In genomic region chr12:132443091-132443490, GRCh38 we compare ENCODE assay signal across 19 cellular contexts. TPM values are rescaled to one million over a fixed set of nuclear protein-coding genes. Genes with fewer than 3 reads are reported as not detected.
DNase-seq lines count a peak whose midpoint lies in the region; ATAC-seq and TF ChIP-seq lines count a peak whose summit lies in the region.
"Had no signal": no experiment of that assay in that cellular context is flagged by ENCODE, and none has a peak within 500 bp of the region (broad histone marks: within the 10 kb centered on the region; RNA-seq: fewer than 3 reads in every experiment).

No MANE protein-coding gene starts in this region.

- DNase-seq in activated CD4-positive, alpha-beta T cell treated with anti-CD3 and anti-CD28 coated beads, Interleukin-2, amount 10 ng/mL, durations not matched to agents 7 days and 5 days, result no peak
- no peak for DNase-seq in activated CD4-positive, alpha-beta T cell treated with anti-CD3 and anti-CD28 coated beads, Interleukin-2, amount 50 U/mL, for 1 hour
- DNase-seq in T-cell, result no peak
- DNase-seq in central memory CD8-positive, alpha-beta T cell (ENCODE audit: low spot score in 2 of 2), result no peak
- no peak for DNase-seq in progenitor cell of endocrine pancreas (ENCODE audit: low spot score, unreplicated experiment)
- DNase-seq in GM13976 (ENCODE audit: low spot score), result no peak
- no peak for DNase-seq in activated effector memory CD4-positive, alpha-beta T cell treated with Interleukin-2 at 50 U/mL for 16 hours
- DNase-seq: activated T-cell treated with anti-CD3 and anti-CD28 coated beads for 4 hours, heart right ventricle, midbrain, occipital lobe, retina, RPMI8226, SK-N-SH, substantia nigra, uterus had no signal

- H3K4me1 Mint-ChIP-seq in activated CD4-positive, alpha-beta T cell treated with anti-CD3 and anti-CD28 coated beads, Interleukin-2, amount 10 ng/mL, durations not matched to agents 7 days and 5 days, result peaks cover 60% of the 10 kb centered on the region
- H3K4me1 Mint-ChIP-seq in T-cell (peaks cover 62 to 66% (median 63%) of the 10 kb centered on the region in 3 donors), progenitor cell of endocrine pancreas (ENCODE audit: low read depth) (peaks cover 10% of the 10 kb centered on the region)
- H3K4me1 Mint-ChIP-seq in central memory CD8-positive, alpha-beta T cell, result peaks cover 30% of the 10 kb centered on the region

- POLR2A ChIA-PET in activated CD4-positive, alpha-beta T cell treated with anti-CD3 and anti-CD28 coated beads, Interleukin-2, amount 10 ng/mL, durations not matched to agents 7 days and 5 days (lab: Charles Lee), result no interaction called here
- POLR2A ChIA-PET in T-cell (lab: Charles Lee), result no interaction called here

- no peaks in the 10 kb centered on the region for H3K9me3 Mint-ChIP-seq in activated CD4-positive, alpha-beta T cell treated with anti-CD3 and anti-CD28 coated beads, Interleukin-2, amount 10 ng/mL, durations not matched to agents 7 days and 5 days
- no peaks in the 10 kb centered on the region for H3K9me3 Mint-ChIP-seq in T-cell
- no peaks in the 10 kb centered on the region for H3K9me3 Mint-ChIP-seq in central memory CD8-positive, alpha-beta T cell
- H3K9me3 Mint-ChIP-seq in progenitor cell of endocrine pancreas (ENCODE audit: low read depth), result peaks cover 3% of the 10 kb centered on the region

- TF ChIP-seq CTCF in progenitor cell of endocrine pancreas (IDR thresholded peaks at IDR 0.05; ENCODE audit: unreplicated experiment), result no peak
- no peak for TF ChIP-seq CTCF in GM13976 (IDR thresholded peaks at IDR 0.05; ENCODE audit: borderline replicate concordance, control extremely low read depth, extremely low read depth, insufficient read depth, missing control alignments)

- in situ Hi-C loops in GM13976 (cut with MboI; ENCODE audit: low sequenced_read_pairs, unreplicated experiment), result no loop called here

- CTCF ChIA-PET in activated CD4-positive, alpha-beta T cell treated with anti-CD3 and anti-CD28 coated beads, Interleukin-2, amount 10 ng/mL, durations not matched to agents 7 days and 5 days (lab: Charles Lee), result interaction anchor here (1.2 kb wide), 1 partner anchor 64 kb away, joined by 3 read pairs; no protein-coding TSS in a partner anchor
- CTCF ChIA-PET in T-cell (lab: Charles Lee), result interaction anchor here in 1 of 2 donors (0.7 kb wide), 1 partner anchor 79 kb away, joined by 3 read pairs; no protein-coding TSS in a partner anchor

- H3K27ac Mint-ChIP-seq in activated CD4-positive, alpha-beta T cell treated with anti-CD3 and anti-CD28 coated beads, Interleukin-2, amount 10 ng/mL, durations not matched to agents 7 days and 5 days, result peak overlapping the region; percentile 99
- H3K27ac Mint-ChIP-seq in T-cell (peak overlapping the region; percentile 100), progenitor cell of endocrine pancreas (peak overlapping the region; percentile 33)
- peak overlapping the region; percentile 89 for H3K27ac Mint-ChIP-seq in central memory CD8-positive, alpha-beta T cell (ENCODE audit: low read depth)

- H3K4me3 Mint-ChIP-seq in activated CD4-positive, alpha-beta T cell treated with anti-CD3 and anti-CD28 coated beads, Interleukin-2, amount 10 ng/mL, durations not matched to agents 7 days and 5 days, result no peak overlapping the region
- H3K4me3 Mint-ChIP-seq in T-cell, result peak overlapping the region in 1 of 3 donors; percentile 33
- no peak overlapping the region for H3K4me3 Mint-ChIP-seq in central memory CD8-positive, alpha-beta T cell
- H3K4me3 Mint-ChIP-seq in progenitor cell of endocrine pancreas (ENCODE audit: low read depth), result no peak overlapping the region

- H3K36me3 Mint-ChIP-seq in activated CD4-positive, alpha-beta T cell treated with anti-CD3 and anti-CD28 coated beads, Interleukin-2, amount 10 ng/mL, durations not matched to agents 7 days and 5 days (ENCODE audit: low read depth), result peaks cover 5% of the 10 kb centered on the region
- H3K36me3 Mint-ChIP-seq in T-cell (no peaks in the 10 kb centered on the region), progenitor cell of endocrine pancreas (ENCODE audit: insufficient read depth) (peaks cover 5% of the 10 kb centered on the region)
- peaks cover 20% of the 10 kb centered on the region for H3K36me3 Mint-ChIP-seq in central memory CD8-positive, alpha-beta T cell (ENCODE audit: insufficient read depth)

- ATAC-seq in T-cell (replicated peaks in 1 of 4), result no peak
- no peak for ATAC-seq in central memory CD8-positive, alpha-beta T cell (replicated peaks; ENCODE audit: extremely low read depth, poor library complexity, severe bottlenecking)
- ATAC-seq in GM19324 (IDR thresholded peaks at IDR 0.05; ENCODE audit: low FRiP score, unreplicated experiment), result no peak
- ATAC-seq: A549, heart right ventricle, left lung had no signal

- no peaks in the 10 kb centered on the region for H3K27me3 Mint-ChIP-seq in activated CD4-positive, alpha-beta T cell treated with anti-CD3 and anti-CD28 coated beads, Interleukin-2, amount 10 ng/mL, durations not matched to agents 7 days and 5 days
- H3K27me3 Mint-ChIP-seq in T-cell, result no peaks in the 10 kb centered on the region
- no peaks in the 10 kb centered on the region for H3K27me3 Mint-ChIP-seq in central memory CD8-positive, alpha-beta T cell
- H3K27me3 Mint-ChIP-seq in progenitor cell of endocrine pancreas, result peaks cover 17% of the 10 kb centered on the region

RNA-seq across cellular contexts. Expression of gene FBRSL1, which starts 46.9 kb away (rescaled TPM):
- 10 to 100 TPM; 49.8 to 51.1 TPM for total RNA-seq in activated CD4-positive, alpha-beta T cell treated with anti-CD3 and anti-CD28 coated beads, Interleukin-2, amount 10 ng/mL, durations not matched to agents 7 days and 5 days
- total RNA-seq in T-cell, result 100 to 1,000 TPM in 2 of 5 donors, 10 to 100 TPM in 3; 82.1 to 114 (median 99.3) TPM
- total RNA-seq in progenitor cell of endocrine pancreas, result 195 and 199 TPM in 2 replicates

Comparison
In these comparisons a context has a peak if more than half of its experiments do, and no peak if none do; other contexts are left out.
1. H3K27ac Mint-ChIP-seq: peak in every context shown above with its lines; median percentile 100 in T-cell; 99 in activated CD4-positive, alpha-beta T cell treated with anti-CD3 and anti-CD28 coated beads, Interleukin-2, amount 10 ng/mL, durations not matched to agents 7 days and 5 days; 89 in central memory CD8-positive, alpha-beta T cell; 33 in progenitor cell of endocrine pancreas.